ENCODE assay signal across 8 cellular contexts in the genomic region with DNA sequence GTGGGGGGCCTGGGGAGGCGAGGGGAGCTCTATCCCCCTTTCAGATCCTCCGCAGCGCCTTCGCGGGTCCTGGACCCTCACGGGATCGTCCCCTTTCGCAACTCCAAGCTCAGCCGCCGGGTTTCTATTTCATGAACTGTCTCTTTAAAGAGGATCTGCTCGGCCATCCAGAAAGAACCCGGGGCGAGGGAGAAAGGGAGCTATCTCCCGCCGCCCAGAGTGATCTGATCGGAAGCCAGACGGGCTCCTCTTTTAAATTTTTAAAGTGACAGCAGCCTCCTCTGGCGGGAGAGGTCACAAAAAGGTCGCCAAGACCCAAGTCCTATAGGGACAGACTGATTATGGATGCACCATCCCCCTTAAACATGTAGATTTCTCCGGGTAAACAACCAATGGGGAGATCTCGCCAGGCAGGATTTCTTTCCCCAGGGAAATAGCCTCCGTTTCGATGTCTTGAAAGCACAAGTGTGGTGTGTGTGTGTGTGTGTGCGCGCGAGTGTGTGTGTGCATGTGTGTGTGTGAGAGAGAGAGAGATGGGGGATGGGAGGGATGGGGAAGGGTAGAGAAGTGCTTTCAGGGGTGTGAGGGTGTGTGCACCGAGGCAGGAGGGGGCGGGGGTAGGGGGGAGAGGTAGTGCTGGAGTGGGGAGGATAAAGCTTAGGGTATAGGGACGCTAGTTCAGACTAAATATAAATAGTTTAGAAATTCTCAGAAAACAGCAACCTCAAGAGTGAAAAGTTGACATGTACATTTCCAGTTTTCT.
DNase-seq lines count a peak whose midpoint lies in the region; TF ChIP-seq lines count a peak whose summit lies in the region.

No MANE protein-coding gene starts in this region.

- no TSS peak for BruUV-seq in MCF 10A (replicated peaks; lab: Mats Ljungman, UMichigan)

- POLR2A ChIA-PET in MCF 10A (lab: Yijun Ruan, JAX), result interaction anchor here (0.6 to 5.4 kb wide), 24 partner anchors 10 to 1375 kb away, joined by 3 to 22 read pairs (median 3); partner anchors contain the start of genes ACTRT3, GOLIM4, MYNN and TERC

- CTCF ChIA-PET in MCF 10A (lab: Yijun Ruan, JAX), result interaction anchor here (0.6 to 9.7 kb wide), 23 partner anchors 14 to 1484 kb away, joined by 3 to 163 read pairs (median 4); partner anchors contain the start of genes MECOM and MYNN

- no peaks in the 10 kb centered on the region for H3K9me3 ChIP-seq in iPS-20b (ENCODE audit: insufficient read depth, low read depth, low read length)

- H3K9me3 Mint-ChIP-seq in MCF 10A (ENCODE audit: unreplicated experiment), result no peaks in the 10 kb centered on the region

- H3K4me3 Mint-ChIP-seq in MCF 10A (ENCODE audit: unreplicated experiment), result peak overlapping the region; percentile 97

- no peak for TF ChIP-seq CTCF in 22Rv1 (IDR thresholded peaks at IDR 0.05)
- no peak for TF ChIP-seq CTCF in GM12865 (IDR thresholded peaks at IDR 0.05; ENCODE audit: insufficient read depth, low read depth, low read length, missing control alignments)
- no peak for TF ChIP-seq CTCF in MCF 10A (IDR thresholded peaks at IDR 0.05; ENCODE audit: unreplicated experiment)

- peak overlapping the region; percentile 52; the same call in 1 of the 2 replicates for H3K9ac ChIP-seq in iPS-20b (ENCODE audit: low read depth, low read length)

- intact Hi-C loops in MCF 10A (cut with micrococcal nuclease), result loop anchor here (2.0 to 10.0 kb wide), 6 partner anchors 103 to 625 kb away; partner anchors contain the start of gene MYNN

- H3K27me3 ChIP-seq in iPS-20b (ENCODE audit: insufficient read depth, low read length), result peaks cover 79% of the 10 kb centered on the region

- H3K27me3 Mint-ChIP-seq in MCF 10A (ENCODE audit: insufficient read depth, unreplicated experiment), result no peaks in the 10 kb centered on the region

- no peaks in the 10 kb centered on the region for H3K36me3 ChIP-seq in iPS-20b (ENCODE audit: insufficient read depth, low read depth, low read length)

- DNase-seq in GM12865 (ENCODE audit: low read depth) (no peak), NCI-H82 (lab: John Stamatoyannopoulos, UW) (peak; percentile 89), MCF 10A (ENCODE audit: unreplicated experiment) (peak; percentile 82), skeletal muscle cell (ENCODE audit: low read depth) (peak; percentile 28), superior temporal gyrus (ENCODE audit: extremely low spot score) (no peak), CD1c-positive myeloid dendritic cell (ENCODE audit: extremely low spot score) (no peak)

- peaks cover 19% of the 10 kb centered on the region; the same call in 1 of the 2 replicates for H3K4me1 ChIP-seq in iPS-20b (ENCODE audit: insufficient read depth, low read length)

- no peaks in the 10 kb centered on the region for H3K36me3 Mint-ChIP-seq in MCF 10A (ENCODE audit: insufficient read depth, unreplicated experiment)

- peak overlapping the region; percentile 88 for H3K27ac Mint-ChIP-seq in MCF 10A (ENCODE audit: low read depth, unreplicated experiment)

- peak overlapping the region; percentile 27 for H3K4me3 ChIP-seq in GM12865 (ENCODE audit: low read depth, low read length)
- peak overlapping the region; percentile 76 for H3K4me3 ChIP-seq in iPS-20b (ENCODE audit: low read length)
- peak overlapping the region; percentile 70 for H3K4me3 ChIP-seq in skeletal muscle cell (ENCODE audit: low read depth, low read length)

- H3K27ac ChIP-seq in 22Rv1 (peak overlapping the region; percentile 12; the same call in 1 of the 2 replicates), iPS-20b (ENCODE audit: low read length) (no peak overlapping the region)

- peaks cover 14% of the 10 kb centered on the region for H3K4me1 Mint-ChIP-seq in MCF 10A (ENCODE audit: insufficient read depth, unreplicated experiment)

Comparison
In these comparisons a context has a peak if more than half of its experiments do, and no peak if none do; other contexts are left out.
1. DNase-seq: peak in NCI-H82 (single experiment), MCF 10A (single experiment) and skeletal muscle cell (single experiment); none in GM12865 (single experiment), superior temporal gyrus (single experiment) and CD1c-positive myeloid dendritic cell (single experiment).
2. Peak in every context shown above with its lines, with median percentiles within 50 percentile points of each other: H3K4me3 ChIP-seq.